2 cellular contexts compared by ENCODE assay signal in the genomic region with DNA sequence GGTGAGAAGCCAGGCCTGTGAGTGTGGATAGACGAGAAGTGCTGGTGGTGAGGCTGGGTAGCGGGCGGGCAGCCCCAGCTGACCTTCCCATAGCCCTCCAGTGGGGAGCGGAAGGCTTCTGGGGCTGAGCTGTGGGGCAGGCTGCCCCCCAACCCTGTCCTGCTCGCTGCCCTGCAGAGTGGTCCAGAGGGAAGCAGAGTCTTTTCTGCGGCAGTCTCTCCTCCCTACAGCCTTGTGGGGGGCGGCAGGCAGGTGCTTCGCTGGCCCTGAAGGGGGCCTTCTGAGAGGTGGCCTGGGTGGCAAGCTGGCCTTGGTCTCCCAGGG.
TF ChIP-seq lines count a peak whose summit lies in the region.

No MANE protein-coding gene starts in this region.

TF ChIP-seq in HepG2, 621 proteins besides CTCF, POLR2A, EP300 and RAD21:
- peak; percentile 45 for TF ChIP-seq AGO1 (IDR thresholded peaks at IDR 0.05; ENCODE audit: low read depth, low read length, poor library complexity, severe bottlenecking)
- no peak for TF ChIP-seq CBX1 (IDR thresholded peaks at IDR 0.05; ENCODE audit: low read depth)

TF ChIP-seq in HEK293, 187 proteins besides CTCF, POLR2A, EP300 and RAD21:
- TF ChIP-seq GLIS2 (tag by site-specific recombination; IDR thresholded peaks at IDR 0.05) (peak; percentile 45; the same call in 1 of the 2 replicates), ZFP37 (tag by site-specific recombination; IDR thresholded peaks at IDR 0.05) (no peak)
